In genomic region chr2:3422161-3422767, GRCh38 we compare ENCODE assay signal across 17 cellular contexts. TPM values are rescaled to one million over a fixed set of nuclear protein-coding genes. Genes with fewer than 3 reads are reported as not detected.
DNase-seq lines count a peak whose midpoint lies in the region; ATAC-seq, FAIRE-seq and TF ChIP-seq lines count a peak whose summit lies in the region.
"Had no signal": no experiment of that assay in that cellular context is flagged by ENCODE, and none has a peak within 500 bp of the region (broad histone marks: within the 10 kb centered on the region; RNA-seq: fewer than 3 reads in every experiment).

No MANE protein-coding gene starts in this region.

- H3K4me2 ChIP-seq in neuronal stem cell (ENCODE audit: insufficient read depth, low read length, poor library complexity, severe bottlenecking): no peak overlapping the region

- no peak overlapping the region for H3K18ac ChIP-seq in neuronal stem cell (ENCODE audit: low read length)

- H2AK5ac ChIP-seq in neuronal stem cell (ENCODE audit: low read depth, low read length): no peak overlapping the region

- peaks cover 35 to 89% of the 10 kb centered on the region in 2 donors for H3K36me3 ChIP-seq in neuronal stem cell (replicated peaks in 1 of 2; ENCODE audit: control insufficient read depth in 2 of 2, insufficient read depth in 2 of 2, low read length in 2 of 2)

- H3K9me3 ChIP-seq in neuronal stem cell (replicated peaks in 1 of 2; ENCODE audit: control insufficient read depth in 2 of 2, insufficient read depth in 1 of 2, low read depth in 1 of 2, low read length in 2 of 2): no peaks in the 10 kb centered on the region
- H3K9me3 ChIP-seq: left ventricle myocardium inferior had no signal

- no peaks in the 10 kb centered on the region for H3K27me3 ChIP-seq in neuronal stem cell (ENCODE audit: control insufficient read depth in 3 of 3, insufficient read depth in 3 of 3, low read depth in 1 of 3, low read length in 3 of 3)

- no peak overlapping the region for H4K8ac ChIP-seq in neuronal stem cell (ENCODE audit: low read depth, low read length)

- no peak overlapping the region for H3K14ac ChIP-seq in neuronal stem cell (ENCODE audit: low read length)

- no peak overlapping the region for H3K23ac ChIP-seq in neuronal stem cell (ENCODE audit: low read depth, low read length, poor library complexity)

- no peak overlapping the region for H2BK12ac ChIP-seq in neuronal stem cell (ENCODE audit: low read length)

- no peak overlapping the region for H3K4ac ChIP-seq in neuronal stem cell (ENCODE audit: low read length)

- WGBS in neuronal stem cell (ENCODE audit: extremely low coverage in 2 of 2, insufficient read length in 2 of 2, insufficient replicate concordance in 1 of 2), 2 donors: no CpG with 5 or more reads among the region's 16 CpGs

- H3K4me3 Mint-ChIP-seq in progenitor cell of endocrine pancreas (ENCODE audit: low read depth): no peak overlapping the region
- H3K4me3 Mint-ChIP-seq: CD4-positive, alpha-beta memory T cell; central memory CD8-positive, alpha-beta T cell; neural crest cell had no signal

- peaks cover 2% of the 10 kb centered on the region for H3K79me1 ChIP-seq in neuronal stem cell (ENCODE audit: low read depth, low read length)

- H2AFZ ChIP-seq in neuronal stem cell (ENCODE audit: low read length): no peak overlapping the region

- TF ChIP-seq CTCF in progenitor cell of endocrine pancreas (IDR thresholded peaks at IDR 0.05; ENCODE audit: unreplicated experiment): no peak

- no peaks in the 10 kb centered on the region for H3K9me3 Mint-ChIP-seq in progenitor cell of endocrine pancreas (ENCODE audit: low read depth)
- H3K9me3 Mint-ChIP-seq: CD4-positive, alpha-beta memory T cell; central memory CD8-positive, alpha-beta T cell; neural crest cell had no signal

- no peak overlapping the region for H4K91ac ChIP-seq in neuronal stem cell (ENCODE audit: low read depth, low read length, poor library complexity)

- H2BK5ac ChIP-seq in neuronal stem cell (ENCODE audit: low read length): no peak overlapping the region

- H3K4me1 Mint-ChIP-seq in progenitor cell of endocrine pancreas (ENCODE audit: low read depth): peaks cover 8% of the 10 kb centered on the region
- H3K4me1 Mint-ChIP-seq: neural crest cell had no signal

- no peak overlapping the region for H3K4me3 ChIP-seq in neuronal stem cell (ENCODE audit: low read length in 2 of 2)
- H3K4me3 ChIP-seq: left ventricle myocardium inferior, skin epidermis had no signal

- FAIRE-seq in GM19239 (lab: Jason Lieb, UNC): no peak

- ATAC-seq in GM18870 (IDR thresholded peaks at IDR 0.05; ENCODE audit: unreplicated experiment) (peak; percentile 68), GM21786 (IDR thresholded peaks at IDR 0.05; ENCODE audit: unreplicated experiment) (peak; percentile 54), HG03460 (IDR thresholded peaks at IDR 0.05; ENCODE audit: unreplicated experiment) (peak; percentile 55), HG03571 (IDR thresholded peaks at IDR 0.05; ENCODE audit: unreplicated experiment) (no peak)

- H2BK15ac ChIP-seq in neuronal stem cell (ENCODE audit: low read length): no peak overlapping the region

- no peak overlapping the region for H3K27ac ChIP-seq in neuronal stem cell (replicated peaks; ENCODE audit: low read length)
- H3K27ac ChIP-seq: epithelial cell of prostate, left ventricle myocardium inferior, skin epidermis had no signal

- no peaks in the 10 kb centered on the region for H3K27me3 Mint-ChIP-seq in progenitor cell of endocrine pancreas
- H3K27me3 Mint-ChIP-seq: CD4-positive, alpha-beta memory T cell; central memory CD8-positive, alpha-beta T cell had no signal

- H3K27ac Mint-ChIP-seq in progenitor cell of endocrine pancreas: peak overlapping the region; percentile 54

- DNase-seq in progenitor cell of endocrine pancreas (ENCODE audit: low spot score, unreplicated experiment) (no peak), GM19239 (ENCODE audit: insufficient read length, low spot score) (no peak), neuronal stem cell (ENCODE audit: low spot score) (no peak)
- DNase-seq: activated CD8-positive, alpha-beta memory T cell treated with anti-CD3 and anti-CD28 coated beads for 24 hours; activated naive CD4-positive, alpha-beta T cell treated with anti-CD3 and anti-CD28 coated beads, Interleukin-2, amount 50 U/mL, for 16 hours; CD4-positive, alpha-beta memory T cell; GDM1; HCEC 1CT; left ventricle myocardium inferior had no signal

- H3K9ac ChIP-seq in neuronal stem cell (ENCODE audit: low read depth, low read length, poor library complexity): no peak overlapping the region

- H3K4me1 ChIP-seq in neuronal stem cell (ENCODE audit: control insufficient read depth in 2 of 2, insufficient read depth in 1 of 2, low read depth in 1 of 2, low read length in 2 of 2): peaks cover 0 to 4% of the 10 kb centered on the region in 2 donors

- peaks cover 23% of the 10 kb centered on the region for H3K36me3 Mint-ChIP-seq in progenitor cell of endocrine pancreas (ENCODE audit: insufficient read depth)

- no peak overlapping the region for H2BK120ac ChIP-seq in neuronal stem cell (ENCODE audit: low read depth, low read length)

RNA-seq across cellular contexts. Expression of gene TRAPPC12, which starts 42.8 kb away (rescaled TPM):
- 112 and 121 TPM in 2 replicates for total RNA-seq in progenitor cell of endocrine pancreas
- polyA plus RNA-seq in neuronal stem cell (2013, experiment 1 of 2): 37.6 TPM
- 41.5 TPM for polyA plus RNA-seq in neuronal stem cell (2013, experiment 2 of 2)

RNA-seq across cellular contexts. Expression of gene EIPR1, which starts 44.6 kb away (rescaled TPM):
- total RNA-seq in progenitor cell of endocrine pancreas: 32.0 and 36.2 TPM in 2 replicates
- polyA plus RNA-seq in neuronal stem cell (2013, experiment 1 of 2): 29.0 TPM
- 26.5 TPM for polyA plus RNA-seq in neuronal stem cell (2013, experiment 2 of 2)
